ENCODE assay signal across 17 cellular contexts in genomic region chr4:4881432-4881831, GRCh38. TPM values are rescaled to one million over a fixed set of nuclear protein-coding genes. Genes with fewer than 3 reads are reported as not detected.
A peak's percentile ranks its signal among the peaks of the same experiment; 100 is the strongest.
DNase-seq lines count a peak whose midpoint lies in the region; TF ChIP-seq lines count a peak whose summit lies in the region.
"Had no signal": no experiment of that assay in that cellular context is flagged by ENCODE, and none has a peak within 500 bp of the region (broad histone marks: within the 10 kb centered on the region; RNA-seq: fewer than 3 reads in every experiment).

No MANE protein-coding gene starts in this region.

- intact Hi-C loops in CD4-positive, alpha-beta memory T cell (cut with micrococcal nuclease), result no loop called here

- H3K27me3 Mint-ChIP-seq in CD4-positive, alpha-beta memory T cell, result peaks cover 25 to 26% of the 10 kb centered on the region in 2 donors

- H3K27ac ChIP-seq in SK-N-MC, result peak overlapping the region; percentile 23; the same call in 1 of the 2 replicates
- H3K27ac ChIP-seq in CD4-positive, alpha-beta memory T cell (ENCODE audit: low read depth, low read length), result no peak overlapping the region

- CTCF ChIA-PET in CD4-positive, alpha-beta memory T cell (lab: Charles Lee; ENCODE audit: partially characterized antibody), result interaction anchor here (1.3 kb wide), 1 partner anchor 398 kb away, joined by 4 read pairs; no protein-coding TSS in a partner anchor

- TF ChIP-seq CTCF in choroid plexus epithelial cell (conservative IDR thresholded peaks at IDR 0.05; ENCODE audit: low read depth, low read length), result no peak
- no peak for TF ChIP-seq CTCF in fibroblast of the aortic adventitia (IDR thresholded peaks at IDR 0.05; ENCODE audit: insufficient read depth, low read length)

- H3K27me3 ChIP-seq in CD4-positive, alpha-beta memory T cell (ENCODE audit: insufficient read depth, low read length), result no peaks in the 10 kb centered on the region
- H3K27me3 ChIP-seq: BE2C had no signal

- H3K4me1 Mint-ChIP-seq in CD4-positive, alpha-beta memory T cell, result peaks cover 0 to 1% (median 0%) of the 10 kb centered on the region in 4 donors
- H3K4me1 Mint-ChIP-seq: CD4-positive, CD25-positive, alpha-beta regulatory T cell had no signal

- H3K4me1 ChIP-seq in CD4-positive, alpha-beta memory T cell (ENCODE audit: insufficient read depth, low read length), result no peaks in the 10 kb centered on the region
- H3K4me1 ChIP-seq: BE2C had no signal

- H3K9ac ChIP-seq in SK-N-MC (ENCODE audit: insufficient read length), result no peak overlapping the region

- H3K9me3 ChIP-seq in SK-N-MC (ENCODE audit: low read depth, low read length), result no peaks in the 10 kb centered on the region
- no peaks in the 10 kb centered on the region for H3K9me3 ChIP-seq in CD4-positive, alpha-beta memory T cell (ENCODE audit: control insufficient read depth in 1 of 2, low read length in 2 of 2)
- H3K9me3 ChIP-seq: BE2C had no signal

- H3K4me3 Mint-ChIP-seq in CD4-positive, alpha-beta memory T cell, result no peak overlapping the region
- H3K4me3 Mint-ChIP-seq: CD4-positive, CD25-positive, alpha-beta regulatory T cell; H9 had no signal

- H3K9me3 Mint-ChIP-seq in CD4-positive, alpha-beta memory T cell, result no peaks in the 10 kb centered on the region
- H3K9me3 Mint-ChIP-seq: CD4-positive, CD25-positive, alpha-beta regulatory T cell; H9 had no signal

- no peaks in the 10 kb centered on the region for H3K36me3 Mint-ChIP-seq in CD4-positive, alpha-beta memory T cell
- H3K36me3 Mint-ChIP-seq: CD4-positive, CD25-positive, alpha-beta regulatory T cell had no signal

- H3K36me3 ChIP-seq in SK-N-MC (ENCODE audit: insufficient read depth, low read length), result no peaks in the 10 kb centered on the region
- no peaks in the 10 kb centered on the region for H3K36me3 ChIP-seq in CD4-positive, alpha-beta memory T cell (ENCODE audit: insufficient read depth, low read length)
- H3K36me3 ChIP-seq: BE2C had no signal

- no peak overlapping the region for H3K4me3 ChIP-seq in SK-N-MC
- no peak overlapping the region for H3K4me3 ChIP-seq in choroid plexus epithelial cell (ENCODE audit: low read depth, low read length)
- H3K4me3 ChIP-seq in fibroblast of the aortic adventitia (ENCODE audit: low read depth, low read length), result no peak overlapping the region
- H3K4me3 ChIP-seq in CD4-positive, alpha-beta memory T cell (ENCODE audit: low read length in 2 of 2), result no peak overlapping the region

- DNase-seq in SK-N-MC (ENCODE audit: low read depth, low spot score) (no peak), choroid plexus epithelial cell (ENCODE audit: low read depth) (peak; percentile 12), fibroblast of the aortic adventitia (ENCODE audit: low read depth) (peak; percentile 40), NCI-H345 treated with DMSO at 0.1 percent for 48 hours (lab: John Stamatoyannopoulos, UW; ENCODE audit: unreplicated experiment) (no peak), kidney glomerular epithelial cell (lab: John Stamatoyannopoulos, UW) (no peak)
- no peak for DNase-seq in CD4-positive, alpha-beta memory T cell
- DNase-seq: ACHN; BE2C; C1 segment of cervical spinal cord; CD4-positive, CD25-positive, alpha-beta regulatory T cell; DMS153; DMS79; GF-D8; H9; IMR-90; KBM-7 had no signal

- POLR2A ChIA-PET in CD4-positive, alpha-beta memory T cell (lab: Charles Lee; ENCODE audit: partially characterized antibody), result no interaction called here

- no peak overlapping the region for H3K27ac Mint-ChIP-seq in CD4-positive, alpha-beta memory T cell
- H3K27ac Mint-ChIP-seq: H9 had no signal

RNA-seq across cellular contexts. Expression of gene MSX1, which starts 22.0 kb away (rescaled TPM):
- total RNA-seq in fibroblast of the aortic adventitia (ENCODE audit: low replicate concordance), result 4.3 and 17.6 TPM in 2 replicates
- total RNA-seq in CD4-positive, alpha-beta memory T cell, result not detected
- polyA plus RNA-seq in CD4-positive, alpha-beta memory T cell, result not detected
- total RNA-seq: H1, H9 had no signal

Comparison
In these comparisons a context has a peak if more than half of its experiments do, and no peak if none do; other contexts are left out.
1. DNase-seq: peak in choroid plexus epithelial cell (single experiment) and fibroblast of the aortic adventitia (single experiment); none in SK-N-MC (single experiment), NCI-H345 treated with DMSO at 0.1 percent for 48 hours (single experiment), CD4-positive, alpha-beta memory T cell (0 of 5) and kidney glomerular epithelial cell (single experiment).